1 cellular context compared by ENCODE assay signal in the genomic region with DNA sequence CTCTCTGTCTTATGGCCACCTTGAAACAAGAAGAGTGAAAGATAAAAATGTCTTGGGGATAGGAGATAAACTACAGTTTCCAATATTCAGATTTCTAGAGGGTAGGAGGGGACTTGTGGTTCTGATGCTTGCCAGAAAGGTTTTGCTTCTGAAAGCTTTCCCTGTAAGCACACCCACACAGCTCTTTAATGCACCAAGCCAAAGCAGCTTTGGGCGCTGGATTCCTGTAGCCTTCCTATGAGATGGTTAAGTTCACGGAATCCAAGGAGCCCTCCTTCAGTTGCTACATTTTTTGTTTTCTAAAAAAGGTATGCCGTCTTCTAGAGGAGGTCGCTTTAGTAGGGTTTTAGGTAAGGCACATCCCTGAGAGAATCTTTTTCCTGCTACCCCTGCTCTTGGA.
TF ChIP-seq lines count a peak whose summit lies in the region.

No MANE protein-coding gene starts in this region.

TF ChIP-seq in H1, 55 proteins besides CTCF, POLR2A, EP300 and RAD21 (continued from another document):
- TF ChIP-seq TBP (IDR thresholded peaks at IDR 0.05; ENCODE audit: low read depth, low read length) = no peak
- no peak for TF ChIP-seq RBBP5 (IDR thresholded peaks at IDR 0.05; ENCODE audit: borderline replicate concordance, low read depth, low read length)
- TF ChIP-seq BCL11A (IDR thresholded peaks at IDR 0.05; ENCODE audit: low read depth in 2 of 2, low read length in 2 of 2) = no peak
- no peak for TF ChIP-seq CEBPB (IDR thresholded peaks at IDR 0.05; ENCODE audit: low read depth, low read length)
- no peak for TF ChIP-seq PHF8 (conservative IDR thresholded peaks at IDR 0.05; ENCODE audit: low read depth, low read length)
- TF ChIP-seq JUN (IDR thresholded peaks at IDR 0.05; ENCODE audit: low read depth, low read length) = no peak
- TF ChIP-seq SIN3A (conservative IDR thresholded peaks at IDR 0.05 in 1 of 2, IDR thresholded peaks at IDR 0.05 in 1 of 2; ENCODE audit: low read depth in 1 of 2, low read length in 2 of 2) = no peak
TF ChIP-seq in H1: peak in this region for 0.
